In genomic region chr1:183319051-183319450, GRCh38 we compare ENCODE assay signal across 19 cellular contexts.
DNase-seq lines count a peak whose midpoint lies in the region; ATAC-seq, FAIRE-seq and TF ChIP-seq lines count a peak whose summit lies in the region.
"Had no signal": no experiment of that assay in that cellular context is flagged by ENCODE, and none has a peak within 500 bp of the region (broad histone marks: within the 10 kb centered on the region; RNA-seq: fewer than 3 reads in every experiment).

No MANE protein-coding gene starts in this region.

- H3K4me3 Mint-ChIP-seq in MCF 10A (ENCODE audit: unreplicated experiment) (no peak overlapping the region), astrocyte (ENCODE audit: unreplicated experiment) (no peak overlapping the region)
- H3K4me3 Mint-ChIP-seq: activated CD8-positive, alpha-beta memory T cell treated with anti-CD3 and anti-CD28 coated beads, Interleukin-2, amount 10 ng/mL, durations not matched to agents 7 days and 5 days; activated naive CD8-positive, alpha-beta T cell treated with anti-CD3 and anti-CD28 coated beads for 36 hours had no signal

- FAIRE-seq in astrocyte (lab: Jason Lieb, UNC), result no peak

- H3K27ac ChIP-seq in breast epithelium (peak overlapping the region in 1 of 2 donors; percentile 89), astrocyte (ENCODE audit: low read depth, low read length) (no peak overlapping the region), left lung (no peak overlapping the region), tibial artery (peak overlapping the region; percentile 73 to 82)
- H3K27ac ChIP-seq: BLaER1, brain microvascular endothelial cell had no signal

- no TSS peak for BruUV-seq in MCF 10A (replicated peaks; lab: Mats Ljungman, UMichigan)

- POLR2A ChIA-PET in MCF 10A (lab: Yijun Ruan, JAX), result interaction anchor here (0.6 to 8.2 kb wide), 11 partner anchors 15 to 435 kb away, joined by 3 to 94 read pairs (median 4); no protein-coding TSS in a partner anchor

- no peaks in the 10 kb centered on the region for H3K36me3 Mint-ChIP-seq in MCF 10A (ENCODE audit: insufficient read depth, unreplicated experiment)
- H3K36me3 Mint-ChIP-seq in astrocyte (ENCODE audit: low read depth, unreplicated experiment), result peaks cover 2% of the 10 kb centered on the region
- H3K36me3 Mint-ChIP-seq: activated CD8-positive, alpha-beta memory T cell treated with anti-CD3 and anti-CD28 coated beads, Interleukin-2, amount 10 ng/mL, durations not matched to agents 7 days and 5 days; activated naive CD8-positive, alpha-beta T cell treated with anti-CD3 and anti-CD28 coated beads for 36 hours had no signal

- peaks cover 24% of the 10 kb centered on the region for H3K4me1 Mint-ChIP-seq in MCF 10A (ENCODE audit: insufficient read depth, unreplicated experiment)
- H3K4me1 Mint-ChIP-seq in astrocyte (ENCODE audit: low read depth, unreplicated experiment), result peaks cover 16% of the 10 kb centered on the region
- H3K4me1 Mint-ChIP-seq: activated CD8-positive, alpha-beta memory T cell treated with anti-CD3 and anti-CD28 coated beads, Interleukin-2, amount 10 ng/mL, durations not matched to agents 7 days and 5 days; activated naive CD8-positive, alpha-beta T cell treated with anti-CD3 and anti-CD28 coated beads for 36 hours had no signal

- H3K27ac Mint-ChIP-seq in MCF 10A (ENCODE audit: low read depth, unreplicated experiment), result peak overlapping the region; percentile 35
- H3K27ac Mint-ChIP-seq in astrocyte (ENCODE audit: unreplicated experiment), result peak overlapping the region; percentile 50
- H3K27ac Mint-ChIP-seq: activated CD8-positive, alpha-beta memory T cell treated with anti-CD3 and anti-CD28 coated beads, Interleukin-2, amount 10 ng/mL, durations not matched to agents 7 days and 5 days; activated naive CD8-positive, alpha-beta T cell treated with anti-CD3 and anti-CD28 coated beads for 36 hours had no signal

- peak overlapping the region; percentile 24 for H2AFZ ChIP-seq in astrocyte (ENCODE audit: low read depth, low read length)

- H3K4me2 ChIP-seq in astrocyte (ENCODE audit: low read length), result no peak overlapping the region
- H3K4me2 ChIP-seq: BLaER1 had no signal

- H3K9me3 Mint-ChIP-seq in MCF 10A (ENCODE audit: unreplicated experiment), result no peaks in the 10 kb centered on the region
- peaks cover 4% of the 10 kb centered on the region for H3K9me3 Mint-ChIP-seq in astrocyte (ENCODE audit: unreplicated experiment)
- H3K9me3 Mint-ChIP-seq: activated naive CD8-positive, alpha-beta T cell treated with anti-CD3 and anti-CD28 coated beads for 36 hours had no signal

- peak; percentile 18 for ATAC-seq in left lung
- no peak for ATAC-seq in HG02610 (IDR thresholded peaks at IDR 0.05; ENCODE audit: unreplicated experiment)
- ATAC-seq: activated CD8-positive, alpha-beta memory T cell treated with anti-CD3 and anti-CD28 coated beads, Interleukin-2, amount 10 ng/mL, durations not matched to agents 7 days and 5 days; stimulated activated naive CD8-positive, alpha-beta T cell treated with anti-CD3 and anti-CD28 coated beads, Interleukin-15, Interleukin-2, amounts not matched to agents 100 U/mL and 50 U/mL, for 24 hours had no signal

- no peak for TF ChIP-seq CTCF in MCF 10A (IDR thresholded peaks at IDR 0.05; ENCODE audit: unreplicated experiment)
- TF ChIP-seq CTCF in breast epithelium (IDR thresholded peaks at IDR 0.05), result no peak
- TF ChIP-seq CTCF in astrocyte (IDR thresholded peaks at IDR 0.05; ENCODE audit: insufficient read depth, low read depth, low read length), result no peak
- TF ChIP-seq CTCF in left lung (IDR thresholded peaks at IDR 0.05), result no peak
- no peak for TF ChIP-seq CTCF in tibial artery (IDR thresholded peaks at IDR 0.05)

- H3K79me2 ChIP-seq in astrocyte (ENCODE audit: insufficient read depth, low read length), result no peaks in the 10 kb centered on the region

- intact Hi-C loops in MCF 10A (cut with micrococcal nuclease), result no loop called here
- intact Hi-C loops in breast epithelium (cut with DNase I; ENCODE audit: low total_unique reads), result no loop called here
- intact Hi-C loops in left lung (cut with DNase I), result no loop called here
- intact Hi-C loops in tibial artery (cut with DNase I; ENCODE audit: low total_unique reads), result loop anchor here (2.0 kb wide), 1 partner anchor 36 kb away; no protein-coding TSS in a partner anchor

- no peaks in the 10 kb centered on the region for H4K20me1 ChIP-seq in astrocyte (ENCODE audit: insufficient read depth, low read length)
- H4K20me1 ChIP-seq: BLaER1 had no signal

- no peak overlapping the region for H3K9ac ChIP-seq in astrocyte (ENCODE audit: low read length)
- H3K9ac ChIP-seq: BLaER1 had no signal

- H3K4me3 ChIP-seq in breast epithelium (no peak overlapping the region), astrocyte (ENCODE audit: insufficient read depth, low read depth, low read length) (no peak overlapping the region), left lung (no peak overlapping the region), tibial artery (no peak overlapping the region)
- H3K4me3 ChIP-seq: BLaER1, upper lobe of left lung had no signal

- H3K27me3 ChIP-seq in breast epithelium (no peaks in the 10 kb centered on the region), astrocyte (ENCODE audit: insufficient read depth, low read length) (no peaks in the 10 kb centered on the region), left lung (no peaks in the 10 kb centered on the region), tibial artery (no peaks in the 10 kb centered on the region)
- H3K27me3 ChIP-seq: BLaER1, brain microvascular endothelial cell, upper lobe of left lung had no signal

- H3K4me1 ChIP-seq in breast epithelium (peaks cover 0 to 10% of the 10 kb centered on the region in 2 donors), astrocyte (ENCODE audit: insufficient read depth, low read length) (peaks cover 11% of the 10 kb centered on the region), left lung (peaks cover 11 to 14% of the 10 kb centered on the region in 2 donors), tibial artery (peaks cover 0 to 31% (median 18%) of the 10 kb centered on the region in 4 donors)
- H3K4me1 ChIP-seq: BLaER1 had no signal

- H3K9me3 ChIP-seq in breast epithelium (no peaks in the 10 kb centered on the region), astrocyte (ENCODE audit: insufficient read depth, low read depth, low read length) (no peaks in the 10 kb centered on the region), left lung (no peaks in the 10 kb centered on the region), tibial artery (no peaks in the 10 kb centered on the region)
- H3K9me3 ChIP-seq: BLaER1, upper lobe of left lung had no signal

- CTCF ChIA-PET in MCF 10A (lab: Yijun Ruan, JAX), result interaction anchor here (0.5 to 12.3 kb wide), 50 partner anchors 8 to 1543 kb away, joined by 3 to 253 read pairs (median 4); no protein-coding TSS in a partner anchor

- DNase-seq in MCF 10A (ENCODE audit: unreplicated experiment) (peak; percentile 33), breast epithelium (ENCODE audit: low spot score in 2 of 2) (no peak), astrocyte (ENCODE audit: low read depth) (no peak), left lung (no peak), tibial artery (no peak), DMS79 treated with DMSO at 0.1 percent for 48 hours (lab: John Stamatoyannopoulos, UW) (no peak), NCI-H748 treated with DMSO at 0.1 percent for 48 hours (lab: John Stamatoyannopoulos, UW) (no peak)
- DNase-seq: activated CD8-positive, alpha-beta memory T cell treated with anti-CD3 and anti-CD28 coated beads, Interleukin-2, amount 10 ng/mL, durations not matched to agents 7 days and 5 days; activated naive CD8-positive, alpha-beta T cell treated with anti-CD3 and anti-CD28 coated beads for 36 hours; GDM1; NCI-H1694 treated with DMSO at 0.1 percent for 48 hours; NCI-H2227 treated with DMSO at 0.1 percent for 48 hours; NK-92 treated with Interleukin-12 subunit alpha and Interleukin-12 subunit beta, amount 100 ng/mL, for 24 hours; occipital lobe had no signal

- H3K27me3 Mint-ChIP-seq in MCF 10A (ENCODE audit: insufficient read depth, unreplicated experiment) (no peaks in the 10 kb centered on the region), astrocyte (ENCODE audit: low read depth, unreplicated experiment) (peaks cover 14% of the 10 kb centered on the region)

- no peak for TF ChIP-seq POLR2A in breast epithelium (IDR thresholded peaks at IDR 0.05)

- H3K36me3 ChIP-seq in breast epithelium (no peaks in the 10 kb centered on the region), astrocyte (ENCODE audit: insufficient read depth, low read length) (no peaks in the 10 kb centered on the region), left lung (no peaks in the 10 kb centered on the region), tibial artery (no peaks in the 10 kb centered on the region)
- H3K36me3 ChIP-seq: BLaER1, brain microvascular endothelial cell, upper lobe of left lung had no signal

Comparison
In these comparisons a context has a peak if more than half of its experiments do, and no peak if none do; other contexts are left out.
1. H3K27ac ChIP-seq: peak in tibial artery (2 of 2); none in astrocyte (single experiment) and left lung (0 of 2).